In genomic region chr11:31492320-31492913, GRCh38 we compare ENCODE assay signal across 1 cellular context.
TF ChIP-seq lines count a peak whose summit lies in the region.

No MANE protein-coding gene starts in this region.

TF ChIP-seq in IMR-90, 13 proteins besides CTCF, POLR2A, EP300 and RAD21 (continued from another document):
- TF ChIP-seq USF2 (IDR thresholded peaks at IDR 0.05; ENCODE audit: low read depth, low read length): no peak
- TF ChIP-seq CEBPB (IDR thresholded peaks at IDR 0.05; ENCODE audit: low read depth, low read length): no peak
- TF ChIP-seq SMC3 (IDR thresholded peaks at IDR 0.05; ENCODE audit: low read depth, low read length): no peak
- TF ChIP-seq MAZ (IDR thresholded peaks at IDR 0.05; ENCODE audit: borderline replicate concordance, low read depth, low read length): no peak
- TF ChIP-seq RFX5 (IDR thresholded peaks at IDR 0.05; ENCODE audit: low read depth, low read length): no peak
- no peak for TF ChIP-seq NFE2L2 (IDR thresholded peaks at IDR 0.05; ENCODE audit: low read depth, low read length)
- TF ChIP-seq BHLHE40 (IDR thresholded peaks at IDR 0.05; ENCODE audit: low read depth, low read length): no peak
